22 cellular contexts compared by ENCODE assay signal in genomic region chr16:66918803-66919568, GRCh38. TPM values are rescaled to one million over a fixed set of nuclear protein-coding genes. Genes with fewer than 3 reads are reported as not detected.
DNase-seq lines count a peak whose midpoint lies in the region; ATAC-seq and TF ChIP-seq lines count a peak whose summit lies in the region.
"Had no signal": no experiment of that assay in that cellular context is flagged by ENCODE, and none has a peak within 500 bp of the region (broad histone marks: within the 10 kb centered on the region; RNA-seq: fewer than 3 reads in every experiment).

CDH16 (minus strand) TSS chr16:66918885; CDS start chr16:66918065, 820 bp downstream.

- ATAC-seq in stimulated activated naive CD8-positive, alpha-beta T cell treated with anti-CD3 and anti-CD28 coated beads, Interleukin-15, amount 100 ng/mL, for 72 hours = no peak
- ATAC-seq in stimulated activated naive CD8-positive, alpha-beta T cell treated with anti-CD3 and anti-CD28 coated beads, Interleukin-15, Interleukin-2, amounts not matched to agents 100 U/mL and 50 U/mL, for 24 hours = no peak
- peak; percentile 58 for ATAC-seq in mucosa of descending colon
- ATAC-seq in left lobe of liver = no peak

- H3K9me3 ChIP-seq in cardiac muscle cell (ENCODE audit: low read depth) (no peaks in the 10 kb centered on the region), mucosa of descending colon (no peaks in the 10 kb centered on the region), tibial artery (no peaks in the 10 kb centered on the region)
- H3K9me3 ChIP-seq: ascending aorta had no signal

- H3K27ac Mint-ChIP-seq in stimulated activated naive CD8-positive, alpha-beta T cell treated with anti-CD3 and anti-CD28 coated beads, Interleukin-15, amount 100 ng/mL, for 72 hours = peak within 1 kb of the TSS; percentile 5 to 48
- H3K27ac Mint-ChIP-seq: activated naive CD4-positive, alpha-beta T cell treated with anti-CD3 and anti-CD28 coated beads, Interleukin-2, amount 10 ng/mL, durations not matched to agents 7 days and 5 days; CD4-positive, alpha-beta memory T cell had no signal

- peaks cover 48% of the 10 kb centered on the region for H3K27me3 Mint-ChIP-seq in stimulated activated naive CD8-positive, alpha-beta T cell treated with anti-CD3 and anti-CD28 coated beads, Interleukin-15, amount 100 ng/mL, for 72 hours

- no peaks in the 10 kb centered on the region for H3K36me3 ChIP-seq in cardiac muscle cell
- H3K36me3 ChIP-seq in mucosa of descending colon (ENCODE audit: low read depth) = no peaks in the 10 kb centered on the region
- H3K36me3 ChIP-seq in tibial artery = peaks cover 12 to 20% (median 18%) of the 10 kb centered on the region in 3 donors

- no peak within 1 kb of the TSS for H3K4me3 Mint-ChIP-seq in stimulated activated naive CD8-positive, alpha-beta T cell treated with anti-CD3 and anti-CD28 coated beads, Interleukin-15, amount 100 ng/mL, for 72 hours
- H3K4me3 Mint-ChIP-seq: activated naive CD4-positive, alpha-beta T cell treated with anti-CD3 and anti-CD28 coated beads, Interleukin-2, amount 10 ng/mL, durations not matched to agents 7 days and 5 days; CD4-positive, alpha-beta memory T cell had no signal

- H3K4me1 ChIP-seq in cardiac muscle cell (ENCODE audit: low read depth) (peaks cover 30% of the 10 kb centered on the region), mucosa of descending colon (ENCODE audit: low read depth) (no peaks in the 10 kb centered on the region), tibial artery (peaks cover 0 to 46% (median 33%) of the 10 kb centered on the region in 4 donors)

- no peak for DNase-seq in stimulated activated naive CD8-positive, alpha-beta T cell treated with anti-CD3 and anti-CD28 coated beads, Interleukin-15, amount 100 ng/mL, for 72 hours
- DNase-seq in stimulated activated naive CD8-positive, alpha-beta T cell treated with anti-CD3 and anti-CD28 coated beads, Interleukin-15, Interleukin-2, amounts not matched to agents 100 U/mL and 50 U/mL, for 24 hours = no peak
- DNase-seq in cardiac muscle cell (ENCODE audit: low read depth in 1 of 2, low spot score in 1 of 2) = no peak
- DNase-seq in mucosa of descending colon = no peak
- no peak for DNase-seq in tibial artery
- no peak for DNase-seq in lower leg skin (ENCODE audit: low spot score in 2 of 2)
- DNase-seq in left lobe of liver (ENCODE audit: low spot score) = no peak
- DNase-seq in medulla oblongata (ENCODE audit: extremely low spot score) = no peak
- DNase-seq: activated CD4-positive, alpha-beta T cell treated with anti-CD3 and anti-CD28 coated beads, Interleukin-2, amount 50 U/mL, for 4 hours; activated naive CD4-positive, alpha-beta T cell treated with anti-CD3 and anti-CD28 coated beads, Interleukin-2, amount 10 ng/mL, durations not matched to agents 7 days and 5 days; mesendoderm; SHP77; stimulated activated naive CD4-positive, alpha-beta T cell treated with Interleukin-2 at 50 U/mL for 16 hours had no signal

- TF ChIP-seq CTCF in cardiac muscle cell (IDR thresholded peaks at IDR 0.05; ENCODE audit: low read depth, low read length) = no peak
- no peak for TF ChIP-seq CTCF in mucosa of descending colon (IDR thresholded peaks at IDR 0.05)
- no peak for TF ChIP-seq CTCF in tibial artery (IDR thresholded peaks at IDR 0.05)
- no peak for TF ChIP-seq CTCF in lower leg skin (IDR thresholded peaks at IDR 0.05)

- H3K4me3 ChIP-seq in cardiac muscle cell (no peak within 1 kb of the TSS), mucosa of descending colon (no peak within 1 kb of the TSS), tibial artery (no peak within 1 kb of the TSS), lower leg skin (ENCODE audit: low read depth, poor library complexity, severe bottlenecking) (no peak within 1 kb of the TSS)
- H3K4me3 ChIP-seq: ascending aorta had no signal

- intact Hi-C loops in mucosa of descending colon (cut with DNase I, micrococcal nuclease) = no loop called here
- intact Hi-C loops in tibial artery (cut with DNase I; ENCODE audit: low total_unique reads) = no loop called here
- intact Hi-C loops in lower leg skin (cut with DNase I; ENCODE audit: low total_unique reads) = no loop called here

- no peaks in the 10 kb centered on the region for H3K27me3 ChIP-seq in cardiac muscle cell
- no peaks in the 10 kb centered on the region for H3K27me3 ChIP-seq in tibial artery
- H3K27me3 ChIP-seq: ascending aorta had no signal

- H3K9me3 Mint-ChIP-seq in stimulated activated naive CD8-positive, alpha-beta T cell treated with anti-CD3 and anti-CD28 coated beads, Interleukin-15, amount 100 ng/mL, for 72 hours = no peaks in the 10 kb centered on the region
- H3K9me3 Mint-ChIP-seq: activated naive CD4-positive, alpha-beta T cell treated with anti-CD3 and anti-CD28 coated beads, Interleukin-2, amount 10 ng/mL, durations not matched to agents 7 days and 5 days; CD4-positive, alpha-beta memory T cell had no signal

- 74 to 86% methylated on average over 6 to 7 of the region's 7 CpGs for WGBS in lower leg skin, 2 donors

- H3K4me1 Mint-ChIP-seq in stimulated activated naive CD8-positive, alpha-beta T cell treated with anti-CD3 and anti-CD28 coated beads, Interleukin-15, amount 100 ng/mL, for 72 hours = no peaks in the 10 kb centered on the region
- H3K4me1 Mint-ChIP-seq: CD4-positive, alpha-beta memory T cell had no signal

- H3K27ac ChIP-seq in cardiac muscle cell (peak within 1 kb of the TSS; percentile 61), tibial artery (peak within 1 kb of the TSS; percentile 97)

- TF ChIP-seq POLR2A in lower leg skin (IDR thresholded peaks at IDR 0.05) = no peak

RNA-seq across cellular contexts. Expression of gene CDH16, which starts in this region (rescaled TPM):
- total RNA-seq in cardiac muscle cell = 0.07 and 4.4 TPM in 2 replicates
- not detected in 2 replicates for polyA plus RNA-seq in cardiac muscle cell
- total RNA-seq in mucosa of descending colon = under 1 TPM; 0.13 to 0.78 (median 0.72) TPM
- under 1 TPM in 2 of 4 donors, not detected in 2; 0.10 to 0.58 TPM for total RNA-seq in lower leg skin
- total RNA-seq in left lobe of liver = not detected
- total RNA-seq: ascending aorta; CD4-positive, alpha-beta memory T cell; Daoy; fibroblast of villous mesenchyme; H1; MCF 10A; NCI-H460; ureter had no signal
- polyA plus RNA-seq: CD4-positive, alpha-beta memory T cell; H1; neural cell had no signal

Comparison
In these comparisons a context has a peak if more than half of its experiments do, and no peak if none do; other contexts are left out.
1. Peak in ATAC-seq in mucosa of descending colon; RNA of the gene not detected or under 1 TPM.